17 cellular contexts compared by ENCODE assay signal in genomic region chr3:183991403-183991802, GRCh38. TPM values are rescaled to one million over a fixed set of nuclear protein-coding genes. Genes with fewer than 3 reads are reported as not detected.
"Had no signal": no experiment of that assay in that cellular context is flagged by ENCODE, and none has a peak within 500 bp of the region (broad histone marks: within the 10 kb centered on the region; RNA-seq: fewer than 3 reads in every experiment).

No MANE protein-coding gene starts in this region.

- H3K27me3 ChIP-seq: spleen, upper lobe of left lung had no signal

- DNase-seq: activated CD4-positive, alpha-beta memory T cell treated with anti-CD3 and anti-CD28 coated beads for 36 hours; activated CD4-positive, alpha-beta T cell treated with anti-CD3 and anti-CD28 coated beads for 1 hour; activated effector memory CD4-positive, alpha-beta T cell treated with anti-CD3 and anti-CD28 coated beads, Interleukin-2, amount 50 U/mL, for 16 hours; activated T-cell treated with anti-CD3 and anti-CD28 coated beads, Interleukin-2, amount 50 U/mL, for 4 hours; amygdala; dermis blood vessel endothelial cell; glutamatergic neuron; left ventricle myocardium inferior; mesendoderm; spleen; stimulated activated CD4-positive, alpha-beta T cell treated with anti-CD3 and anti-CD28 coated beads, Interleukin-2, amount 100 ng/mL, for 24 hours; stimulated activated naive B cell treated with anti-CD40 and anti-IgM and Interleukin-4, amounts not matched to agents 10 μg/mL and 1 μg/mL and 100 μg/mL, for 72 hours; T-helper 9 cell; upper lobe of left lung had no signal

- ATAC-seq: activated T-cell treated with anti-CD3 and anti-CD28 coated beads, Interleukin-2, amount 50 U/mL, for 4 hours; sciatic nerve; stimulated activated naive B cell treated with anti-CD40 and anti-IgM and Interleukin-4, amounts not matched to agents 10 μg/mL and 1 μg/mL and 100 μg/mL, for 72 hours had no signal

- H3K27ac ChIP-seq: left ventricle myocardium inferior, spleen, upper lobe of left lung had no signal

- H3K4me3 ChIP-seq: left ventricle myocardium inferior, spleen, upper lobe of left lung had no signal

- H3K9me3 ChIP-seq: left ventricle myocardium inferior, spleen, upper lobe of left lung had no signal

- H3K4me1 ChIP-seq: left ventricle myocardium inferior, spleen had no signal

RNA-seq across cellular contexts. Expression of gene HTR3D, which starts 40.1 kb away (rescaled TPM):
- total RNA-seq: activated CD4-positive, alpha-beta memory T cell treated with anti-CD3 and anti-CD28 coated beads for 36 hours; activated T-cell treated with anti-CD3 and anti-CD28 coated beads, Interleukin-2, amount 50 U/mL, for 4 hours; cerebellum; dermis blood vessel endothelial cell; fibroblast of villous mesenchyme; left ventricle myocardium inferior; sciatic nerve; spleen; upper lobe of left lung had no signal
